16 cellular contexts compared by ENCODE assay signal in genomic region chr12:129716825-129717224, GRCh38.
DNase-seq lines count a peak whose midpoint lies in the region; ATAC-seq and TF ChIP-seq lines count a peak whose summit lies in the region.
"Had no signal": no experiment of that assay in that cellular context is flagged by ENCODE, and none has a peak within 500 bp of the region (broad histone marks: within the 10 kb centered on the region; RNA-seq: fewer than 3 reads in every experiment).

No MANE protein-coding gene starts in this region.

- H3K27ac ChIP-seq in heart right ventricle (no peak overlapping the region), esophagus muscularis mucosa (replicated peaks in 1 of 4) (no peak overlapping the region), Karpas-422 (ENCODE audit: low read length) (no peak overlapping the region)
- H3K27ac ChIP-seq: 22Rv1; A549; BLaER1 treated with 17β-estradiol and CSF1 and Interleukin-3, amounts not matched to agents 10 nM and 100 nM; C4-2B had no signal

- H3K27me3 ChIP-seq in heart right ventricle (no peaks in the 10 kb centered on the region), esophagus muscularis mucosa (peaks cover 0 to 13% (median 0%) of the 10 kb centered on the region in 4 donors), Karpas-422 (ENCODE audit: low read length) (no peaks in the 10 kb centered on the region)
- H3K27me3 ChIP-seq: BLaER1 treated with 17β-estradiol and CSF1 and Interleukin-3, amounts not matched to agents 10 nM and 100 nM had no signal

- intact Hi-C loops in Right ventricle myocardium inferior (cut with DNase I) (no loop called here), heart right ventricle (cut with DNase I) (no loop called here), esophagus muscularis mucosa (cut with DNase I) (no loop called here)

- H3K79me2 ChIP-seq in Karpas-422 (ENCODE audit: low read length) = no peaks in the 10 kb centered on the region

- H3K9me3 ChIP-seq in heart right ventricle (peaks cover 0 to 32% (median 0%) of the 10 kb centered on the region in 11 donors), esophagus muscularis mucosa (peaks cover 0 to 7% (median 0%) of the 10 kb centered on the region in 4 donors), Karpas-422 (ENCODE audit: low read length) (0 out of 2 replicates have a peak, but pooled peaks cover 8% of the 10 kb centered on the region)
- H3K9me3 ChIP-seq: A549; BLaER1 treated with 17β-estradiol and CSF1 and Interleukin-3, amounts not matched to agents 10 nM and 100 nM; Caco-2 had no signal

- H3K4me1 ChIP-seq in heart right ventricle (no peaks in the 10 kb centered on the region), esophagus muscularis mucosa (no peaks in the 10 kb centered on the region), Karpas-422 (ENCODE audit: low read length) (no peaks in the 10 kb centered on the region)
- H3K4me1 ChIP-seq: A549; BLaER1 treated with 17β-estradiol and CSF1 and Interleukin-3, amounts not matched to agents 10 nM and 100 nM; Caco-2 had no signal

- DNase-seq in Right ventricle myocardium inferior (ENCODE audit: missing footprints) (peak; percentile 53), heart right ventricle (no peak), esophagus muscularis mucosa (ENCODE audit: extremely low spot score) (peak; percentile 86), middle frontal gyrus (ENCODE audit: extremely low spot score, low spot score) (no peak), Karpas-422 (no peak)
- DNase-seq: AML-193; Caco-2; Calu3; CD4-positive, alpha-beta T cell; CD8-positive, alpha-beta T cell; DMS79 treated with DMSO at 0.1 percent for 48 hours; GF-D8 had no signal

- TF ChIP-seq CTCF in heart right ventricle (IDR thresholded peaks at IDR 0.05) (no peak), esophagus muscularis mucosa (IDR thresholded peaks at IDR 0.05) (no peak)

- H3K36me3 ChIP-seq in heart right ventricle (no peaks in the 10 kb centered on the region), esophagus muscularis mucosa (no peaks in the 10 kb centered on the region), Karpas-422 (ENCODE audit: insufficient read depth, low read length) (no peaks in the 10 kb centered on the region)
- H3K36me3 ChIP-seq: BLaER1 treated with 17β-estradiol and CSF1 and Interleukin-3, amounts not matched to agents 10 nM and 100 nM had no signal

- no peaks in the 10 kb centered on the region; the same call in 1 of the 2 replicates for H3K9me2 ChIP-seq in Karpas-422 (replicated peaks; ENCODE audit: insufficient read depth, low read length)

- H2AFZ ChIP-seq in Karpas-422 (ENCODE audit: low read length) = no peak overlapping the region

- H3K4me2 ChIP-seq in Karpas-422 (ENCODE audit: low read depth, low read length, poor library complexity, severe bottlenecking) = no peak overlapping the region
- H3K4me2 ChIP-seq: A549; BLaER1 treated with 17β-estradiol and CSF1 and Interleukin-3, amounts not matched to agents 10 nM and 100 nM had no signal

- no peaks in the 10 kb centered on the region for H4K20me1 ChIP-seq in Karpas-422 (ENCODE audit: insufficient read depth, low read depth, low read length)
- H4K20me1 ChIP-seq: BLaER1 treated with 17β-estradiol and CSF1 and Interleukin-3, amounts not matched to agents 10 nM and 100 nM had no signal

- no peak overlapping the region for H3K9ac ChIP-seq in Karpas-422 (ENCODE audit: low read length)
- H3K9ac ChIP-seq: BLaER1 treated with 17β-estradiol and CSF1 and Interleukin-3, amounts not matched to agents 10 nM and 100 nM had no signal

- H3K4me3 ChIP-seq in heart right ventricle (no peak overlapping the region), esophagus muscularis mucosa (no peak overlapping the region), Karpas-422 (ENCODE audit: low read length) (no peak overlapping the region)
- H3K4me3 ChIP-seq: A549; BLaER1 treated with 17β-estradiol and CSF1 and Interleukin-3, amounts not matched to agents 10 nM and 100 nM had no signal

- TF ChIP-seq EP300 in esophagus muscularis mucosa (IDR thresholded peaks at IDR 0.05) = no peak

- ATAC-seq in Right ventricle myocardium inferior = no peak
- ATAC-seq in heart right ventricle = no peak
- ATAC-seq: A549; CD8-positive, alpha-beta T cell had no signal

- no peak for TF ChIP-seq POLR2A in esophagus muscularis mucosa (IDR thresholded peaks at IDR 0.05; ENCODE audit: low read depth)

- WGBS in heart right ventricle, 2 donors = 81% methylated on average over 9 of the region's 9 CpGs
- 87% methylated on average over 9 of the region's 9 CpGs for WGBS in esophagus muscularis mucosa

Comparison
In these comparisons a context has a peak if more than half of its experiments do, and no peak if none do; other contexts are left out.
1. DNase-seq: peak in Right ventricle myocardium inferior (single experiment) and esophagus muscularis mucosa (single experiment); none in heart right ventricle (0 of 2), middle frontal gyrus (single experiment) and Karpas-422 (single experiment).